8 cellular contexts compared by ENCODE assay signal in the genomic region with DNA sequence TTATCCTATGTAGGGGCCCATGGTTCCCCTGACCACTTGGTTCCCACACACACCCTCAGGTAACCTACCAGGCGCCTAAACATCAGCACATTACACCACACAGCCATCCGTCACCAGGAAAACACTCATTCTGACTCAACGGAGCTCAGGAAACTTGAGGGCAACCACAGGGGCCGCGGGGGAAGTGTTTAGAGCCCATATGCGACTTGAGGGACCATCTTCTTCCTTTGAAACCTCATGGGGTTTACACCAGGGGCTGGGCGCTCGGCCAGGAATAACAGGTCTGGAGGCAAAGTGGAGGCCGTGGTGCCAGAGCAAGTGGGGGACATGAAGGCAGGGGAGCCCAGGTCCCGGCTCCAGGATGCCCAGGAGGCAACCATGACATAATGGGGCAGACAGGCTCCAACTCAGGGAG. TPM values are rescaled to one million over a fixed set of nuclear protein-coding genes. Genes with fewer than 3 reads are reported as not detected.
DNase-seq lines count a peak whose midpoint lies in the region; ATAC-seq, FAIRE-seq and TF ChIP-seq lines count a peak whose summit lies in the region.

No MANE protein-coding gene starts in this region.

- no peak for ATAC-seq in HG03095 (IDR thresholded peaks at IDR 0.05; ENCODE audit: unreplicated experiment)

- H4K20me1 ChIP-seq in hepatocyte (ENCODE audit: insufficient read depth, poor library complexity, severe bottlenecking), result peaks cover 3% of the 10 kb centered on the region

- peak overlapping the region; percentile 75; the same call in 1 of the 2 replicates for H3K4me3 ChIP-seq in GM12865 (ENCODE audit: low read depth, low read length)
- H3K4me3 ChIP-seq in hepatocyte, result peak overlapping the region; percentile 99

- H3K27me3 ChIP-seq in hepatocyte, result no peaks in the 10 kb centered on the region

- H3K9me2 ChIP-seq in hepatocyte (replicated peaks; ENCODE audit: insufficient read depth), result no peaks in the 10 kb centered on the region

- H3K9me3 ChIP-seq in hepatocyte (ENCODE audit: low read depth), result no peaks in the 10 kb centered on the region

- FAIRE-seq in RCC 7860 (lab: Jason Lieb, UNC), result peak; percentile 88

- no peaks in the 10 kb centered on the region for H3K36me3 ChIP-seq in hepatocyte (replicated peaks; ENCODE audit: insufficient read depth, low read depth)

- H2AFZ ChIP-seq in hepatocyte, result no peak overlapping the region

- peaks cover 37% of the 10 kb centered on the region for H3K4me1 ChIP-seq in hepatocyte (ENCODE audit: insufficient read depth)

- no peak for TF ChIP-seq CTCF in GM12865 (IDR thresholded peaks at IDR 0.05; ENCODE audit: insufficient read depth, low read depth, low read length, missing control alignments)
- TF ChIP-seq CTCF in hepatocyte (IDR thresholded peaks at IDR 0.05; ENCODE audit: poor library complexity), result no peak

- H3K27ac ChIP-seq in hepatocyte, result peak overlapping the region; percentile 69

- peak overlapping the region; percentile 98 for H3K4me2 ChIP-seq in hepatocyte

- WGBS in hepatocyte (ENCODE audit: low lambda C conversion rate, missing lambda C conversion rate), result 89% methylated on average over 10 of the region's 10 CpGs

- peaks cover 50% of the 10 kb centered on the region for H3K79me2 ChIP-seq in hepatocyte

- DNase-seq in GM12865 (ENCODE audit: low read depth) (peak; percentile 57), RCC 7860 (ENCODE audit: low spot score) (peak; percentile 95), hepatocyte (ENCODE audit: low spot score) (peak; percentile 23), GM19238 (ENCODE audit: insufficient read length, low spot score) (no peak), COLO829 (ENCODE audit: low spot score) (no peak)
- DNase-seq in activated T-helper 1 cell treated with anti-CD3 and anti-CD28 coated beads, Interleukin-2, amount 50 U/mL, for 16 hours (ENCODE audit: low read depth in 1 of 2, low spot score in 1 of 2), result peak; percentile 37 to 60
- DNase-seq in stimulated activated CD8-positive, alpha-beta memory T cell treated with anti-CD3 and anti-CD28 coated beads, Interleukin-15, amount 100 ng/mL, for 48 hours (ENCODE audit: low read depth in 2 of 2), result peak; percentile 74 to 76

RNA-seq across cellular contexts. Expression of a gene that starts 1.5 kb away (rescaled TPM):
- 22.8 and 23.7 TPM in 2 replicates for total RNA-seq in hepatocyte
- polyA plus RNA-seq in hepatocyte, result 27.1 and 39.2 TPM in 2 replicates

RNA-seq across cellular contexts. Expression of a gene that starts 20.6 kb away (rescaled TPM):
- 30.7 and 33.0 TPM in 2 replicates for total RNA-seq in hepatocyte
- 90.9 and 110 TPM in 2 replicates for polyA plus RNA-seq in hepatocyte

RNA-seq across cellular contexts. Expression of a gene that starts 34.6 kb away (rescaled TPM):
- 35.9 and 44.3 TPM in 2 replicates for total RNA-seq in hepatocyte
- 112 and 131 TPM in 2 replicates for polyA plus RNA-seq in hepatocyte

RNA-seq across cellular contexts. Expression of a gene that starts 34.7 kb away (rescaled TPM):
- total RNA-seq in hepatocyte, result 3.0 and 4.7 TPM in 2 replicates
- 13.9 and 15.3 TPM in 2 replicates for polyA plus RNA-seq in hepatocyte

RNA-seq across cellular contexts. Expression of a gene that starts 50.4 kb away (rescaled TPM):
- total RNA-seq in hepatocyte, result 4.3 and 5.6 TPM in 2 replicates
- polyA plus RNA-seq in hepatocyte, result 7.5 and 9.5 TPM in 2 replicates

Comparison
In these comparisons a context has a peak if more than half of its experiments do, and no peak if none do; other contexts are left out.
1. DNase-seq: peak in GM12865 (single experiment), RCC 7860 (single experiment), activated T-helper 1 cell treated with anti-CD3 and anti-CD28 coated beads, Interleukin-2, amount 50 U/mL, for 16 hours (2 of 2), hepatocyte (single experiment) and stimulated activated CD8-positive, alpha-beta memory T cell treated with anti-CD3 and anti-CD28 coated beads, Interleukin-15, amount 100 ng/mL, for 48 hours (2 of 2); none in GM19238 (single experiment) and COLO829 (single experiment).